Comparison of ENCODE assay signal across 12 cellular contexts in genomic region chr15:47331796-47332480, GRCh38.
A peak's percentile ranks its signal among the peaks of the same experiment; 100 is the strongest.
DNase-seq lines count a peak whose midpoint lies in the region; ATAC-seq lines count a peak whose summit lies in the region.
"Had no signal": no experiment of that assay in that cellular context is flagged by ENCODE, and none has a peak within 500 bp of the region (broad histone marks: within the 10 kb centered on the region; RNA-seq: fewer than 3 reads in every experiment).

No MANE protein-coding gene starts in this region.

- H3K27ac Mint-ChIP-seq in natural killer cell treated with Interleukin-12 subunit alpha and Interleukin-12 subunit beta and Interleukin-15 and Interleukin-18, amount 100 ng/mL, for 72 hours: no peak overlapping the region
- H3K27ac Mint-ChIP-seq: activated CD8-positive, alpha-beta memory T cell treated with anti-CD3 and anti-CD28 coated beads, Interleukin-2, amount 10 ng/mL, durations not matched to agents 7 days and 5 days had no signal

- no peaks in the 10 kb centered on the region for H3K27me3 Mint-ChIP-seq in natural killer cell treated with Interleukin-12 subunit alpha and Interleukin-12 subunit beta and Interleukin-15 and Interleukin-18, amount 100 ng/mL, for 72 hours
- H3K27me3 Mint-ChIP-seq: activated CD8-positive, alpha-beta memory T cell treated with anti-CD3 and anti-CD28 coated beads, Interleukin-2, amount 10 ng/mL, durations not matched to agents 7 days and 5 days had no signal

- DNase-seq in DMS153 (lab: John Stamatoyannopoulos, UW): peak; percentile 14
- no peak for DNase-seq in DMS153 treated with DMSO at 0.1 percent for 48 hours (lab: John Stamatoyannopoulos, UW; ENCODE audit: unreplicated experiment)
- peak; percentile 60 for DNase-seq in NCI-H774 (lab: John Stamatoyannopoulos, UW)
- DNase-seq in fibroblast of the conjunctiva (ENCODE audit: low read depth): peak; percentile 88
- DNase-seq in stromal cell of bone marrow (ENCODE audit: low read depth): peak; percentile 17
- DNase-seq in natural killer cell treated with Interleukin-12 subunit alpha and Interleukin-12 subunit beta and Interleukin-15 and Interleukin-18, amount 100 ng/mL, for 72 hours (ENCODE audit: low spot score): no peak
- DNase-seq: activated CD8-positive, alpha-beta memory T cell treated with anti-CD3 and anti-CD28 coated beads, Interleukin-2, amount 10 ng/mL, durations not matched to agents 7 days and 5 days; stimulated activated CD4-positive, alpha-beta T cell treated with anti-CD3 and anti-CD28 coated beads, Interleukin-1b, Interleukin-23, amount 100 ng/mL, for 48 hours; substantia nigra had no signal

- no peaks in the 10 kb centered on the region for H3K9me3 Mint-ChIP-seq in natural killer cell treated with Interleukin-12 subunit alpha and Interleukin-12 subunit beta and Interleukin-15 and Interleukin-18, amount 100 ng/mL, for 72 hours

- H3K36me3 Mint-ChIP-seq in natural killer cell treated with Interleukin-12 subunit alpha and Interleukin-12 subunit beta and Interleukin-15 and Interleukin-18, amount 100 ng/mL, for 72 hours: no peaks in the 10 kb centered on the region
- H3K36me3 Mint-ChIP-seq: activated CD8-positive, alpha-beta memory T cell treated with anti-CD3 and anti-CD28 coated beads, Interleukin-2, amount 10 ng/mL, durations not matched to agents 7 days and 5 days had no signal

- H3K4me1 Mint-ChIP-seq in natural killer cell treated with Interleukin-12 subunit alpha and Interleukin-12 subunit beta and Interleukin-15 and Interleukin-18, amount 100 ng/mL, for 72 hours (ENCODE audit: low read depth in 2 of 2): no peaks in the 10 kb centered on the region
- H3K4me1 Mint-ChIP-seq: activated CD8-positive, alpha-beta memory T cell treated with anti-CD3 and anti-CD28 coated beads, Interleukin-2, amount 10 ng/mL, durations not matched to agents 7 days and 5 days had no signal

- ATAC-seq in GM19463 (IDR thresholded peaks at IDR 0.05; ENCODE audit: unreplicated experiment): no peak
- ATAC-seq in natural killer cell treated with Interleukin-12 subunit alpha and Interleukin-12 subunit beta and Interleukin-15 and Interleukin-18, amount 100 ng/mL, for 72 hours: no peak
- ATAC-seq in GM21390 (IDR thresholded peaks at IDR 0.05; ENCODE audit: unreplicated experiment): no peak
- ATAC-seq: activated CD8-positive, alpha-beta memory T cell treated with anti-CD3 and anti-CD28 coated beads, Interleukin-2, amount 10 ng/mL, durations not matched to agents 7 days and 5 days had no signal

- no peak overlapping the region for H3K4me3 Mint-ChIP-seq in natural killer cell treated with Interleukin-12 subunit alpha and Interleukin-12 subunit beta and Interleukin-15 and Interleukin-18, amount 100 ng/mL, for 72 hours
- H3K4me3 Mint-ChIP-seq: activated CD8-positive, alpha-beta memory T cell treated with anti-CD3 and anti-CD28 coated beads, Interleukin-2, amount 10 ng/mL, durations not matched to agents 7 days and 5 days; nephron had no signal

Comparison
In these comparisons a context has a peak if more than half of its experiments do, and no peak if none do; other contexts are left out.
1. DNase-seq: peak in DMS153 (single experiment), NCI-H774 (single experiment), fibroblast of the conjunctiva (single experiment) and stromal cell of bone marrow (single experiment); none in DMS153 treated with DMSO at 0.1 percent for 48 hours (single experiment) and natural killer cell treated with Interleukin-12 subunit alpha and Interleukin-12 subunit beta and Interleukin-15 and Interleukin-18, amount 100 ng/mL, for 72 hours (single experiment).